ENCODE assay signal across 14 cellular contexts in the genomic region with DNA sequence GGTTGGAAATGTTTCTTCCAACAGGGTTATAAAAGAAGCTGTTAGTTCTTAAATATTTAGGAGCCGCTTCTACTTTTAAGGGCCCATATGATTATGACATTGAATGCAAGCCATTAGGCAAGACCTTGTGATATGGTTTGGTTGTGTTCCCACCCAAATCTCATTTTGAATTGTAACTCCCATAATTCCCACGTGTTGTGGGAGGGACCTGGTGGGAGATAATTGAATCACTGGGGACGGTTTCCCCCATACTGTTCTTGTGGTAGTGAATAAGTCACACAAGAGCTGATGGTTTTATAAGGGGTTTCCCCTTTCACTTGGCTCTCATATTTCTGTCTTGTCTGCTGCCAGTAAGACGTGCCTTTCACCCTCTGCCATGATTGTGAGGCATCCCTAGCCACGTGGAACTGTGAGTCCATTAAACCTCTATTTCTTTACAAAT. TPM values are rescaled to one million over a fixed set of nuclear protein-coding genes. Genes with fewer than 3 reads are reported as not detected.
DNase-seq lines count a peak whose midpoint lies in the region; FAIRE-seq and TF ChIP-seq lines count a peak whose summit lies in the region.
"Not testable (repeated sequence)": the region's sequence is repeated elsewhere in the genome, so short reads cannot be mapped to it uniquely, and the experiment has no call there.
"Had no signal": no experiment of that assay in that cellular context is flagged by ENCODE, and none has a peak within 500 bp of the region (broad histone marks: within the 10 kb centered on the region; RNA-seq: fewer than 3 reads in every experiment).

No MANE protein-coding gene starts in this region.

- dilution Hi-C loops in keratinocyte (cut with MboI; ENCODE audit: extremely low pct_ligation_motif_present, low sequenced_read_pairs), result not testable (repeated sequence)

- peaks cover 62% of the 10 kb centered on the region for H3K4me1 ChIP-seq in KMS-11 (ENCODE audit: low read depth, poor library complexity, severe bottlenecking)
- H3K4me1 ChIP-seq in keratinocyte (ENCODE audit: control insufficient read depth, extremely low read depth, insufficient read depth, low read length), result peaks cover 43% of the 10 kb centered on the region
- H3K4me1 ChIP-seq in skeletal muscle satellite cell (ENCODE audit: control insufficient read depth, insufficient read depth, low read length), result peaks cover 39% of the 10 kb centered on the region
- peaks cover 0 to 56% (median 31%) of the 10 kb centered on the region in 5 donors for H3K4me1 ChIP-seq in subcutaneous abdominal adipose tissue (ENCODE audit: control insufficient read depth in 5 of 5, insufficient read depth in 5 of 5, low read length in 5 of 5)

- H3K36me3 Mint-ChIP-seq in T-helper 2 cell treated with Interferon-gamma antibody and Interleukin-4, amounts not matched to agents 5 μg/mL and 100 μg/mL, for 36 hours (ENCODE audit: low read depth), result peaks cover 31% of the 10 kb centered on the region

- H3K4me2 ChIP-seq in KMS-11, result peak overlapping the region; percentile 94
- H3K4me2 ChIP-seq in keratinocyte (ENCODE audit: control insufficient read depth, extremely low read depth, insufficient read depth, low read depth, low read length), result peak overlapping the region; percentile 98
- peak overlapping the region; percentile 87 for H3K4me2 ChIP-seq in skeletal muscle satellite cell (ENCODE audit: low read length)

- TF ChIP-seq CTCF in KMS-11 (conservative IDR thresholded peaks at IDR 0.05; ENCODE audit: low read depth, low read length); choroid plexus epithelial cell (conservative IDR thresholded peaks at IDR 0.05; ENCODE audit: low read depth, low read length); keratinocyte (optimal IDR thresholded peaks at IDR 0.05 in 1 of 3, IDR thresholded peaks at IDR 0.05 in 1 of 3, conservative IDR thresholded peaks at IDR 0.05 in 1 of 3; ENCODE audit: extremely low read depth in 1 of 3, insufficient read depth in 2 of 3, low read length in 3 of 3): not testable (repeated sequence)

- not testable (repeated sequence) for FAIRE-seq in keratinocyte (lab: Jason Lieb, UNC)

- not testable (repeated sequence) for H3K4me3 Mint-ChIP-seq in T-helper 2 cell treated with Interferon-gamma antibody and Interleukin-4, amounts not matched to agents 5 μg/mL and 100 μg/mL, for 36 hours

- not testable (repeated sequence) for H3K27ac ChIP-seq in KMS-11; keratinocyte (ENCODE audit: control insufficient read depth, insufficient read depth, low read length)
- peak overlapping the region; percentile 47 for H3K27ac ChIP-seq in subcutaneous abdominal adipose tissue (ENCODE audit: low read depth, low read length)

- not testable (repeated sequence) for H3K27me3 ChIP-seq in KMS-11 (ENCODE audit: insufficient read depth, low read depth); keratinocyte (ENCODE audit: control insufficient read depth, extremely low read depth, insufficient read depth, low read length); skeletal muscle satellite cell (ENCODE audit: control insufficient read depth, insufficient read depth, low read length); subcutaneous abdominal adipose tissue (ENCODE audit: control insufficient read depth in 5 of 5, insufficient read depth in 4 of 5, low read length in 5 of 5)

- not testable (repeated sequence) for H2AFZ ChIP-seq in KMS-11 (ENCODE audit: low read depth); keratinocyte (ENCODE audit: control insufficient read depth, low read length)

- not testable (repeated sequence) for H3K9ac ChIP-seq in KMS-11; keratinocyte (ENCODE audit: control insufficient read depth, extremely low read depth, insufficient read depth, low read length); skeletal muscle satellite cell (ENCODE audit: low read depth, low read length); subcutaneous abdominal adipose tissue (ENCODE audit: low read length in 5 of 5)

- H3K27ac Mint-ChIP-seq in T-helper 2 cell treated with Interferon-gamma antibody and Interleukin-4, amounts not matched to agents 5 μg/mL and 100 μg/mL, for 36 hours, result not testable (repeated sequence)

- H4K20me1 ChIP-seq in KMS-11 (ENCODE audit: insufficient read depth), result not testable (repeated sequence)
- H4K20me1 ChIP-seq in keratinocyte (ENCODE audit: control insufficient read depth, extremely low read depth, insufficient read depth, low read length), result peaks cover 34% of the 10 kb centered on the region

- H3K4me1 Mint-ChIP-seq in T-helper 2 cell treated with Interferon-gamma antibody and Interleukin-4, amounts not matched to agents 5 μg/mL and 100 μg/mL, for 36 hours (ENCODE audit: low read depth), result peaks cover 32% of the 10 kb centered on the region

- not testable (repeated sequence) for H3K36me3 ChIP-seq in KMS-11 (ENCODE audit: insufficient read depth)
- H3K36me3 ChIP-seq in keratinocyte (ENCODE audit: control insufficient read depth in 2 of 2, extremely low read depth in 1 of 2, insufficient read depth in 2 of 2, low read length in 2 of 2) (peaks cover 12 to 26% of the 10 kb centered on the region in 2 experiments), skeletal muscle satellite cell (ENCODE audit: insufficient read depth, low read length) (peaks cover 58% of the 10 kb centered on the region), subcutaneous abdominal adipose tissue (ENCODE audit: control insufficient read depth in 5 of 5, insufficient read depth in 5 of 5, low read length in 5 of 5) (peaks cover 2 to 11% (median 4%) of the 10 kb centered on the region in 5 donors)

- H3K79me2 ChIP-seq in KMS-11 (ENCODE audit: insufficient read depth, low read depth) (peaks cover 85% of the 10 kb centered on the region), keratinocyte (ENCODE audit: control insufficient read depth, insufficient read depth, low read length) (peaks cover 88% of the 10 kb centered on the region)

- H3K9me3 Mint-ChIP-seq in T-helper 2 cell treated with Interferon-gamma antibody and Interleukin-4, amounts not matched to agents 5 μg/mL and 100 μg/mL, for 36 hours, result not testable (repeated sequence)

- not testable (repeated sequence) for H3K4me3 ChIP-seq in KMS-11 (IDR thresholded peaks at IDR 0.05; ENCODE audit: insufficient read depth, low read depth, low read length); choroid plexus epithelial cell (ENCODE audit: low read depth, low read length); keratinocyte (ENCODE audit: control insufficient read depth in 2 of 3, extremely low read depth in 1 of 3, insufficient read depth in 2 of 3, low read depth in 1 of 3, low read length in 3 of 3)
- peak overlapping the region; percentile 77 for H3K4me3 ChIP-seq in skeletal muscle satellite cell (ENCODE audit: low read length)
- peak overlapping the region in 2 of 5 donors; percentile 21 to 40 for H3K4me3 ChIP-seq in subcutaneous abdominal adipose tissue (ENCODE audit: low read depth in 1 of 5, low read length in 5 of 5)

- peak; percentile 24 for DNase-seq in CD1c-positive myeloid dendritic cell (ENCODE audit: extremely low spot score)
- DNase-seq in T-helper 2 cell treated with Interferon-gamma antibody and Interleukin-4, amounts not matched to agents 5 μg/mL and 100 μg/mL, for 36 hours (ENCODE audit: low spot score), result peak; percentile 71
- DNase-seq in activated T-helper 9 cell treated with anti-CD3 and anti-CD28 coated beads, Interleukin-2, amount 50 U/mL, for 16 hours (ENCODE audit: low read depth), result peak; percentile 17
- peak; percentile 57 for DNase-seq in choroid plexus epithelial cell (ENCODE audit: low read depth)
- not testable (repeated sequence) for DNase-seq in keratinocyte (ENCODE audit: low read depth, low spot score)

- H3K27me3 Mint-ChIP-seq in T-helper 2 cell treated with Interferon-gamma antibody and Interleukin-4, amounts not matched to agents 5 μg/mL and 100 μg/mL, for 36 hours (ENCODE audit: low read depth), result not testable (repeated sequence)

- H3K9me1 ChIP-seq in keratinocyte (ENCODE audit: control insufficient read depth, extremely low read depth, insufficient read depth, low read length), result not testable (repeated sequence)

- H3K9me3 ChIP-seq in keratinocyte (ENCODE audit: control insufficient read depth, low read depth, low read length); skeletal muscle satellite cell (replicated peaks; ENCODE audit: low read length); subcutaneous abdominal adipose tissue (ENCODE audit: control insufficient read depth in 5 of 5, low read length in 5 of 5): not testable (repeated sequence)

RNA-seq across cellular contexts. Expression of a gene that starts 4.5 kb away (rescaled TPM):
- 1,349 to 1,804 TPM (median 1,403 TPM) in 3 replicates for polyA plus RNA-seq in keratinocyte
- 138 TPM for polyA plus RNA-seq in keratinocyte (2011; ENCODE audit: low read depth)
- 1,041 and 1,596 TPM in 2 replicates for polyA plus RNA-seq in keratinocyte (2011; cell fraction: cytosol; rRNA removed)
- polyA plus RNA-seq in keratinocyte (2011; cell fraction: nucleus; rRNA removed), result 1,467 and 1,504 TPM in 2 replicates
- polyA plus RNA-seq in keratinocyte (2012; ENCODE audit: low replicate concordance), result 746 and 1,053 TPM in 2 replicates
- polyA minus RNA-seq in keratinocyte, result 691 to 1,393 TPM (median 1,095 TPM) in 3 replicates
- polyA minus RNA-seq in keratinocyte (2011; cell fraction: cytosol; rRNA and poly(A)+ RNA removed), result 314 TPM
- 626 and 1,149 TPM in 2 replicates for polyA minus RNA-seq in keratinocyte (2011; cell fraction: nucleus; rRNA and poly(A)+ RNA removed)
- total RNA-seq in skeletal muscle satellite cell (2012; rRNA removed), result 384 and 517 TPM in 2 replicates

RNA-seq across cellular contexts. Expression of a gene that starts 31.1 kb away (rescaled TPM):
- 0.10 to 0.16 TPM (median 0.10 TPM) in 3 replicates for polyA plus RNA-seq in keratinocyte
- polyA plus RNA-seq in keratinocyte (2011; ENCODE audit: low read depth), result not detected
- not detected in 2 replicates for polyA plus RNA-seq in keratinocyte (2011; cell fraction: cytosol; rRNA removed)
- polyA plus RNA-seq in keratinocyte (2011; cell fraction: nucleus; rRNA removed), result 0.36 TPM in 1 of 2 replicates, not detected in the other
- polyA plus RNA-seq in keratinocyte (2012; ENCODE audit: low replicate concordance), result 0.18 TPM in 1 of 2 replicates, not detected in the other
- polyA minus RNA-seq in keratinocyte, result not detected in 3 replicates
- not detected for polyA minus RNA-seq in keratinocyte (2011; cell fraction: cytosol; rRNA and poly(A)+ RNA removed)
- polyA minus RNA-seq in keratinocyte (2011; cell fraction: nucleus; rRNA and poly(A)+ RNA removed), result 1.2 TPM in 1 of 2 replicates, not detected in the other
- total RNA-seq in skeletal muscle satellite cell (2012; rRNA removed), result not detected in 2 replicates
- total RNA-seq: G401, kidney, Right ventricle myocardium inferior had no signal
- polyA plus RNA-seq: AG04450, ovary, spleen had no signal

RNA-seq across cellular contexts. Expression of a gene that starts 42.6 kb away (rescaled TPM):
- 47.3 to 68.6 TPM (median 48.5 TPM) in 3 replicates for polyA plus RNA-seq in keratinocyte
- polyA plus RNA-seq in keratinocyte (2011; ENCODE audit: low read depth), result 42.8 TPM
- polyA plus RNA-seq in keratinocyte (2011; cell fraction: cytosol; rRNA removed), result 22.3 and 50.6 TPM in 2 replicates
- 44.9 and 65.7 TPM in 2 replicates for polyA plus RNA-seq in keratinocyte (2011; cell fraction: nucleus; rRNA removed)
- 25.0 and 34.6 TPM in 2 replicates for polyA plus RNA-seq in keratinocyte (2012; ENCODE audit: low replicate concordance)
- 11.1 to 60.4 TPM (median 40.3 TPM) in 3 replicates for polyA minus RNA-seq in keratinocyte
- polyA minus RNA-seq in keratinocyte (2011; cell fraction: cytosol; rRNA and poly(A)+ RNA removed), result 35.5 TPM
- polyA minus RNA-seq in keratinocyte (2011; cell fraction: nucleus; rRNA and poly(A)+ RNA removed), result 32.0 and 44.9 TPM in 2 replicates
- 23.3 and 23.6 TPM in 2 replicates for total RNA-seq in skeletal muscle satellite cell (2012; rRNA removed)
